Comparison of ENCODE assay signal across 1 cellular context in genomic region chr16:30372725-30373124, GRCh38.
TF ChIP-seq lines count a peak whose summit lies in the region.

No MANE protein-coding gene starts in this region.

TF ChIP-seq in K562, 482 proteins besides CTCF, POLR2A, EP300 and RAD21:
- TF ChIP-seq ELK3 (CRISPR knock-in tag; IDR thresholded peaks at IDR 0.05) (no peak), FOXK1 (CRISPR knock-in tag; IDR thresholded peaks at IDR 0.05; ENCODE audit: borderline replicate concordance) (no peak), NFIC (IDR thresholded peaks at IDR 0.05) (0 out of 2 replicates have a peak, but pooled peaks have one; percentile 3), BRF2 (IDR thresholded peaks at IDR 0.05; ENCODE audit: borderline replicate concordance, insufficient read depth, insufficient read length) (no peak), SRSF7 (optimal IDR thresholded peaks at IDR 0.05; ENCODE audit: low read depth, low read length) (no peak), ARID4B (CRISPR knock-in tag; IDR thresholded peaks at IDR 0.05) (0 out of 2 replicates have a peak, but pooled peaks have one; percentile 22)
